ENCODE assay signal across 17 cellular contexts in the genomic region with DNA sequence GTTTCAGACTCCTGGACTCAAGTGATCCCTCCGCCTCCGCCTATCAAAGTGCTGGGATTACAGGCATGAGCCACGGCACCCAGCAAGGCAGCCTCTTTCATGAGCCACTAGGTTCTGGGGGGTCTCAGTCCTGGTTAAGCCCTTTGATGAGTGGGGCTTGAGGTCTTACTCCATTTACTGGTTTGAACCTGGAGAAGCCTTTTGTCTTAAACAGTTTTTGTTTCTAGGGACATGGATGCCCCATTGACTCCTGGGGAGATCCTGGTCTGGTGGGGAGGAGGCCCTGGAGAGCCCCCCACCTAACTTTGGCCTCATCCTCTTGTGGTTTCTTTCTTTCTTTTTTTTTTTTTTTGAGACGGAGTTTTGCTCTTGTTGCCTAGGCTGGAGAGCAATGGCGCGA. TPM values are rescaled to one million over a fixed set of nuclear protein-coding genes. Genes with fewer than 3 reads are reported as not detected.
DNase-seq lines count a peak whose midpoint lies in the region; ATAC-seq, FAIRE-seq and TF ChIP-seq lines count a peak whose summit lies in the region.
"Had no signal": no experiment of that assay in that cellular context is flagged by ENCODE, and none has a peak within 500 bp of the region (broad histone marks: within the 10 kb centered on the region; RNA-seq: fewer than 3 reads in every experiment).

No MANE protein-coding gene starts in this region.

- peaks cover 71% of the 10 kb centered on the region for H3K4me1 Mint-ChIP-seq in T-helper 2 cell treated with Interferon-gamma antibody and Interleukin-4, amounts not matched to agents 5 μg/mL and 100 μg/mL, for 36 hours (ENCODE audit: low read depth)
- peaks cover 89% of the 10 kb centered on the region for H3K4me1 Mint-ChIP-seq in chondrocyte (ENCODE audit: low read depth)
- peaks cover 63% of the 10 kb centered on the region for H3K4me1 Mint-ChIP-seq in progenitor cell of endocrine pancreas (ENCODE audit: low read depth)

- no peaks in the 10 kb centered on the region for H3K9me3 Mint-ChIP-seq in T-helper 2 cell treated with Interferon-gamma antibody and Interleukin-4, amounts not matched to agents 5 μg/mL and 100 μg/mL, for 36 hours
- H3K9me3 Mint-ChIP-seq in chondrocyte (ENCODE audit: low read depth) = no peaks in the 10 kb centered on the region
- H3K9me3 Mint-ChIP-seq in progenitor cell of endocrine pancreas (ENCODE audit: low read depth) = no peaks in the 10 kb centered on the region
- H3K9me3 Mint-ChIP-seq: CD14-positive monocyte, endodermal cell had no signal

- no peak for TF ChIP-seq CTCF in chondrocyte (IDR thresholded peaks at IDR 0.05)
- no peak for TF ChIP-seq CTCF in progenitor cell of endocrine pancreas (IDR thresholded peaks at IDR 0.05; ENCODE audit: unreplicated experiment)
- TF ChIP-seq CTCF in D721Med (IDR thresholded peaks at IDR 0.05; ENCODE audit: insufficient read depth, missing control alignments) = no peak

- peaks cover 31% of the 10 kb centered on the region for H3K36me3 Mint-ChIP-seq in T-helper 2 cell treated with Interferon-gamma antibody and Interleukin-4, amounts not matched to agents 5 μg/mL and 100 μg/mL, for 36 hours (ENCODE audit: low read depth)
- H3K36me3 Mint-ChIP-seq in chondrocyte (ENCODE audit: low read depth) (no peaks in the 10 kb centered on the region), progenitor cell of endocrine pancreas (ENCODE audit: insufficient read depth) (peaks cover 2% of the 10 kb centered on the region)

- POLR2A ChIA-PET in HEK293T (lab: Yijun Ruan, JAX) = interaction anchor here (1.0 kb wide), 1 partner anchor 28 kb away, joined by 4 read pairs; no protein-coding TSS in a partner anchor

- DNase-seq in T-helper 2 cell treated with Interferon-gamma antibody and Interleukin-4, amounts not matched to agents 5 μg/mL and 100 μg/mL, for 36 hours (ENCODE audit: low spot score) = no peak
- DNase-seq in T-helper 2 cell = no peak
- no peak for DNase-seq in HEK293T (ENCODE audit: extremely low spot score)
- DNase-seq in chondrocyte (ENCODE audit: low spot score) = no peak
- no peak for DNase-seq in progenitor cell of endocrine pancreas (ENCODE audit: low spot score, unreplicated experiment)
- no peak for DNase-seq in NCI-H1105 treated with DMSO at 0.1 percent for 48 hours (lab: John Stamatoyannopoulos, UW)
- no peak for DNase-seq in D721Med (ENCODE audit: insufficient read length, low spot score)
- DNase-seq: 8988T; activated CD8-positive, alpha-beta memory T cell treated with anti-CD3 and anti-CD28 coated beads for 24 hours; central memory CD4-positive, alpha-beta T cell; endodermal cell; GOT3; NCI-H146; SIG-M5; T1000 had no signal

- peak overlapping the region; percentile 54 for H3K4me3 Mint-ChIP-seq in T-helper 2 cell treated with Interferon-gamma antibody and Interleukin-4, amounts not matched to agents 5 μg/mL and 100 μg/mL, for 36 hours
- H3K4me3 Mint-ChIP-seq in chondrocyte (ENCODE audit: unreplicated experiment) (no peak overlapping the region), progenitor cell of endocrine pancreas (ENCODE audit: low read depth) (no peak overlapping the region)
- H3K4me3 Mint-ChIP-seq: endodermal cell had no signal

- H3K27ac Mint-ChIP-seq in T-helper 2 cell treated with Interferon-gamma antibody and Interleukin-4, amounts not matched to agents 5 μg/mL and 100 μg/mL, for 36 hours = no peak overlapping the region
- H3K27ac Mint-ChIP-seq in chondrocyte (ENCODE audit: unreplicated experiment) (peak overlapping the region; percentile 61), progenitor cell of endocrine pancreas (peak overlapping the region; percentile 76)

- CTCF ChIA-PET in HEK293T (lab: Yijun Ruan, JAX) = no interaction called here

- FAIRE-seq in D721Med (lab: Jason Lieb, UNC) = no peak

- no peak for ATAC-seq in HG03159 (IDR thresholded peaks at IDR 0.05; ENCODE audit: unreplicated experiment)

- no peaks in the 10 kb centered on the region for H3K27me3 Mint-ChIP-seq in T-helper 2 cell treated with Interferon-gamma antibody and Interleukin-4, amounts not matched to agents 5 μg/mL and 100 μg/mL, for 36 hours (ENCODE audit: low read depth)
- H3K27me3 Mint-ChIP-seq in chondrocyte (ENCODE audit: low read depth) (no peaks in the 10 kb centered on the region), progenitor cell of endocrine pancreas (no peaks in the 10 kb centered on the region)

TF ChIP-seq in HEK293T, 16 proteins besides CTCF, POLR2A, EP300 and RAD21:
- no peak for TF ChIP-seq HDGF (IDR thresholded peaks at IDR 0.05; ENCODE audit: borderline replicate concordance)
- TF ChIP-seq LEF1 (IDR thresholded peaks at IDR 0.05; ENCODE audit: borderline replicate concordance) = no peak
- TF ChIP-seq ZNF384 (IDR thresholded peaks at IDR 0.05) = 0 out of 2 replicates have a peak, but pooled peaks have one; percentile 6

RNA-seq across cellular contexts. Expression of gene PRRC2B, which starts 6.7 kb away (rescaled TPM):
- 233 to 235 TPM (median 235 TPM) in 3 replicates for total RNA-seq in chondrocyte
- 416 and 460 TPM in 2 replicates for total RNA-seq in progenitor cell of endocrine pancreas
